9 cellular contexts compared by ENCODE assay signal in the genomic region with DNA sequence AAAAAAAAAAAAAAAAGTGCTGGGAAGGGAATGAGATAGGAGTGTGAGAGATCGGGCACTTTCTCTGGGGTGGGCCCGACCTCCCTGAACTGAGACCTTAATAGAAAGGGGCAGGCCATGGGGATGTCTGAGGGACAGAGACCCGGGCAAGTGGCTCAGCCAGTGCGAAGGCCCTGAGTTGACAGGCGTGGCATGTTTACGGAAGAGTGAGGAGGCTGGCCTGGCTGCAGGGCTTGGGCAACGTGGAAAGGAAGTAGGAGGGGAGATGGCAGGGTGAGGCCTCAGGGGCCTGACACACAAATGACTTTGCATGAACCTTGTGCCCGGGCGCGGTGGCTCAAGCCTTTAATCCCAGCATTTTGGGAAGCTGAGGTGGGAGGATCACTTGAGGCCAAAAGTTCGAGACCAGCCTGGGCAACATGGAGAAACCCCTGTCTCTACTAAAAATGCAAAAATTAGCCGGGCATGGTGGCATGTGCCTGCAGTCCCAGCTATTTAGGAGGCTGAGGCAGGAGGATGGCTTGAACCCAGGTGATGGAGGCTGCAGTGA. TPM values are rescaled to one million over a fixed set of nuclear protein-coding genes. Genes with fewer than 3 reads are reported as not detected.
DNase-seq lines count a peak whose midpoint lies in the region; ATAC-seq, FAIRE-seq and TF ChIP-seq lines count a peak whose summit lies in the region.
"Had no signal": no experiment of that assay in that cellular context is flagged by ENCODE, and none has a peak within 500 bp of the region (broad histone marks: within the 10 kb centered on the region; RNA-seq: fewer than 3 reads in every experiment).

No MANE protein-coding gene starts in this region.

- H3K4me3 ChIP-seq in HepG2 (replicated peaks in 1 of 3; ENCODE audit: insufficient read depth in 1 of 3, low read depth in 2 of 3, low read length in 3 of 3) = no peak overlapping the region; a peak in 1 of 6 replicates
- H3K4me3 ChIP-seq in CD8-positive, alpha-beta T cell (ENCODE audit: low read depth, low read length) = no peak overlapping the region

- TF ChIP-seq CTCF in HepG2 (CRISPR knock-in tag; IDR thresholded peaks at IDR 0.05) = peak; percentile 23; the same call in 1 of the 2 replicates
- TF ChIP-seq CTCF in CD8-positive, alpha-beta T cell (IDR thresholded peaks at IDR 0.05) = no peak

- H3K9me3 Mint-ChIP-seq in activated naive CD8-positive, alpha-beta T cell treated with anti-CD3 and anti-CD28 coated beads, Interleukin-2, amount 10 ng/mL, durations not matched to agents 7 days and 5 days = no peaks in the 10 kb centered on the region
- no peaks in the 10 kb centered on the region for H3K9me3 Mint-ChIP-seq in activated naive CD8-positive, alpha-beta T cell treated with anti-CD3 and anti-CD28 coated beads for 36 hours
- H3K9me3 Mint-ChIP-seq in activated T-helper 17 cell treated with anti-CD3 and anti-CD28 coated beads, Interleukin-2, amount 50 U/mL, for 72 hours = no peaks in the 10 kb centered on the region
- H3K9me3 Mint-ChIP-seq in CD8-positive, alpha-beta T cell = no peaks in the 10 kb centered on the region

- TF ChIP-seq EP300 in HepG2 (IDR thresholded peaks at IDR 0.05; ENCODE audit: low read depth in 2 of 2, low read length in 2 of 2) = peak in 1 of 2 experiments; percentile 71; a peak in 2 of 4 replicates
- TF ChIP-seq EP300 in HepG2 (CRISPR knock-in tag; IDR thresholded peaks at IDR 0.05; ENCODE audit: borderline replicate concordance) = 0 out of 2 replicates have a peak, but pooled peaks have one; percentile 32

- no peaks in the 10 kb centered on the region for H4K20me1 ChIP-seq in HepG2 (ENCODE audit: insufficient read depth, low read length)

- ATAC-seq in activated naive CD8-positive, alpha-beta T cell treated with anti-CD3 and anti-CD28 coated beads, Interleukin-2, amount 10 ng/mL, durations not matched to agents 7 days and 5 days (ENCODE audit: low read depth) = no peak
- ATAC-seq in activated T-helper 17 cell treated with anti-CD3 and anti-CD28 coated beads, Interleukin-2, amount 50 U/mL, for 72 hours (replicated peaks) = peak; percentile 24
- ATAC-seq in HepG2 = peak; percentile 83
- ATAC-seq in CD8-positive, alpha-beta T cell = no peak

- intact Hi-C loops in HepG2 (cut with micrococcal nuclease; ENCODE audit: unreplicated experiment) = no loop called here
- intact Hi-C loops in CD8-positive, alpha-beta T cell (cut with DNase I, micrococcal nuclease) = no loop called here

- WGBS in HepG2 (ENCODE audit: low lambda C conversion rate) = 6% methylated on average over 12 of the region's 12 CpGs

- no peak for DNase-seq in activated naive CD8-positive, alpha-beta T cell treated with anti-CD3 and anti-CD28 coated beads, Interleukin-2, amount 10 ng/mL, durations not matched to agents 7 days and 5 days
- no peak for DNase-seq in activated naive CD8-positive, alpha-beta T cell treated with anti-CD3 and anti-CD28 coated beads for 36 hours
- peak; percentile 88 for DNase-seq in HepG2 (ENCODE audit: low spot score)
- DNase-seq in ureter (ENCODE audit: low spot score) = peak; percentile 74
- no peak for DNase-seq in CD8-positive, alpha-beta T cell
- DNase-seq in H54 (ENCODE audit: insufficient read length, low spot score) = no peak
- no peak for DNase-seq in NCI-H748 treated with DMSO at 0.1 percent for 48 hours (lab: John Stamatoyannopoulos, UW)
- DNase-seq: effector CD4-positive, alpha-beta T cell had no signal

- peaks cover 27% of the 10 kb centered on the region for H3K36me3 Mint-ChIP-seq in activated naive CD8-positive, alpha-beta T cell treated with anti-CD3 and anti-CD28 coated beads, Interleukin-2, amount 10 ng/mL, durations not matched to agents 7 days and 5 days
- H3K36me3 Mint-ChIP-seq in activated naive CD8-positive, alpha-beta T cell treated with anti-CD3 and anti-CD28 coated beads for 36 hours = peaks cover 30% of the 10 kb centered on the region
- peaks cover 96% of the 10 kb centered on the region for H3K36me3 Mint-ChIP-seq in activated T-helper 17 cell treated with anti-CD3 and anti-CD28 coated beads, Interleukin-2, amount 50 U/mL, for 72 hours (ENCODE audit: low read depth)
- H3K36me3 Mint-ChIP-seq in CD8-positive, alpha-beta T cell = peaks cover 70% of the 10 kb centered on the region

- no peak for TF ChIP-seq RAD21 in HepG2 (CRISPR knock-in tag; IDR thresholded peaks at IDR 0.05)

- peak; percentile 78 for FAIRE-seq in HepG2 (lab: Jason Lieb, UNC)
- no peak for FAIRE-seq in H54 (lab: Jason Lieb, UNC)

- in situ Hi-C loops in HepG2 (cut with HindIII; ENCODE audit: extremely low pct_ligation_motif_present, low pct_unique_long_range_greater_than_20kb) = no loop called here

- peak overlapping the region; percentile 42 for H3K4me2 ChIP-seq in HepG2 (ENCODE audit: low read depth, low read length)

- TF ChIP-seq POLR2A in HepG2 (IDR thresholded peaks at IDR 0.05; ENCODE audit: insufficient read depth in 1 of 2, low read depth in 2 of 2, low read length in 2 of 2) (no peak), H54 (IDR thresholded peaks at IDR 0.05; ENCODE audit: low read depth, low read length) (no peak)

- peaks cover 3% of the 10 kb centered on the region for H3K4me1 Mint-ChIP-seq in activated naive CD8-positive, alpha-beta T cell treated with anti-CD3 and anti-CD28 coated beads, Interleukin-2, amount 10 ng/mL, durations not matched to agents 7 days and 5 days
- H3K4me1 Mint-ChIP-seq in activated naive CD8-positive, alpha-beta T cell treated with anti-CD3 and anti-CD28 coated beads for 36 hours = peaks cover 8% of the 10 kb centered on the region
- no peaks in the 10 kb centered on the region for H3K4me1 Mint-ChIP-seq in activated T-helper 17 cell treated with anti-CD3 and anti-CD28 coated beads, Interleukin-2, amount 50 U/mL, for 72 hours
- H3K4me1 Mint-ChIP-seq in CD8-positive, alpha-beta T cell (ENCODE audit: low read depth) = peaks cover 2% of the 10 kb centered on the region

- H3K9ac ChIP-seq in HepG2 (ENCODE audit: insufficient read depth, low read depth, low read length) = no peak overlapping the region

- no TSS peak for BruUV-seq in HepG2 (replicated peaks; lab: Mats Ljungman, UMichigan)

- H2AFZ ChIP-seq in HepG2 (ENCODE audit: low read length) = no peak overlapping the region

- H3K4me1 ChIP-seq in HepG2 (ENCODE audit: insufficient read depth, low read length) = peaks cover 28% of the 10 kb centered on the region
- H3K4me1 ChIP-seq in CD8-positive, alpha-beta T cell (ENCODE audit: insufficient read depth, low read length) = no peaks in the 10 kb centered on the region

- H3K27me3 ChIP-seq in HepG2 (ENCODE audit: control insufficient read depth in 1 of 2, insufficient read depth in 2 of 2, low read length in 2 of 2) = no peaks in the 10 kb centered on the region
- H3K27me3 ChIP-seq in CD8-positive, alpha-beta T cell (ENCODE audit: insufficient read depth, low read length) = no peaks in the 10 kb centered on the region

- no peaks in the 10 kb centered on the region for H3K9me3 ChIP-seq in HepG2 (ENCODE audit: low read length)
- H3K9me3 ChIP-seq in CD8-positive, alpha-beta T cell (ENCODE audit: low read length) = no peaks in the 10 kb centered on the region

- POLR2A ChIA-PET in activated naive CD8-positive, alpha-beta T cell treated with anti-CD3 and anti-CD28 coated beads, Interleukin-2, amount 10 ng/mL, durations not matched to agents 7 days and 5 days (lab: Charles Lee) = interaction anchor here (0.7 kb wide), 1 partner anchor 1438 kb away, joined by 4 read pairs; a partner anchor contains a TSS
- POLR2A ChIA-PET in HepG2 (lab: Yijun Ruan, JAX) = interaction anchor here (1.0 to 2.0 kb wide), 2 partner anchors 11 to 95 kb away, joined by 3 to 18 read pairs; a partner anchor contains a TSS
- POLR2A ChIA-PET in CD8-positive, alpha-beta T cell (lab: Charles Lee) = no interaction called here

- peak overlapping the region; percentile 42 for H3K27ac Mint-ChIP-seq in activated naive CD8-positive, alpha-beta T cell treated with anti-CD3 and anti-CD28 coated beads, Interleukin-2, amount 10 ng/mL, durations not matched to agents 7 days and 5 days
- no peak overlapping the region for H3K27ac Mint-ChIP-seq in activated naive CD8-positive, alpha-beta T cell treated with anti-CD3 and anti-CD28 coated beads for 36 hours
- H3K27ac Mint-ChIP-seq in activated T-helper 17 cell treated with anti-CD3 and anti-CD28 coated beads, Interleukin-2, amount 50 U/mL, for 72 hours = peak overlapping the region; percentile 73
- H3K27ac Mint-ChIP-seq in CD8-positive, alpha-beta T cell = no peak overlapping the region

- no peaks in the 10 kb centered on the region for H3K36me3 ChIP-seq in HepG2 (replicated peaks in 1 of 2; ENCODE audit: control insufficient read depth in 1 of 2, insufficient read depth in 2 of 2, low read length in 2 of 2)
- peaks cover 36% of the 10 kb centered on the region for H3K36me3 ChIP-seq in CD8-positive, alpha-beta T cell (ENCODE audit: insufficient read depth, low read length)

- H3K27ac ChIP-seq in HepG2 (ENCODE audit: extremely low read length, insufficient read depth, low read length) = peak overlapping the region; percentile 65
- H3K27ac ChIP-seq in CD8-positive, alpha-beta T cell (ENCODE audit: low read depth, low read length) = no peak overlapping the region

- H3K79me2 ChIP-seq in HepG2 (ENCODE audit: insufficient read depth, low read length) = no peaks in the 10 kb centered on the region

- H3K4me3 Mint-ChIP-seq in activated naive CD8-positive, alpha-beta T cell treated with anti-CD3 and anti-CD28 coated beads, Interleukin-2, amount 10 ng/mL, durations not matched to agents 7 days and 5 days = no peak overlapping the region
- H3K4me3 Mint-ChIP-seq in activated naive CD8-positive, alpha-beta T cell treated with anti-CD3 and anti-CD28 coated beads for 36 hours = no peak overlapping the region
- H3K4me3 Mint-ChIP-seq in activated T-helper 17 cell treated with anti-CD3 and anti-CD28 coated beads, Interleukin-2, amount 50 U/mL, for 72 hours = no peak overlapping the region
- no peak overlapping the region for H3K4me3 Mint-ChIP-seq in CD8-positive, alpha-beta T cell

- CTCF ChIA-PET in HepG2 (lab: Yijun Ruan, JAX; ENCODE audit: low intra/inter-chr PET ratio, low total read pairs) = interaction anchor here (1.4 kb wide), 1 partner anchor 10 kb away, joined by 4 read pairs; no protein-coding TSS in a partner anchor
- CTCF ChIA-PET in CD8-positive, alpha-beta T cell (lab: Charles Lee) = interaction anchor here (0.7 to 3.6 kb wide), 6 partner anchors 10 to 63 kb away, joined by 3 to 35 read pairs (median 3); no protein-coding TSS in a partner anchor

- H3K27me3 Mint-ChIP-seq in activated naive CD8-positive, alpha-beta T cell treated with anti-CD3 and anti-CD28 coated beads, Interleukin-2, amount 10 ng/mL, durations not matched to agents 7 days and 5 days = no peaks in the 10 kb centered on the region
- H3K27me3 Mint-ChIP-seq in activated naive CD8-positive, alpha-beta T cell treated with anti-CD3 and anti-CD28 coated beads for 36 hours = no peaks in the 10 kb centered on the region
- H3K27me3 Mint-ChIP-seq in activated T-helper 17 cell treated with anti-CD3 and anti-CD28 coated beads, Interleukin-2, amount 50 U/mL, for 72 hours = no peaks in the 10 kb centered on the region
- no peaks in the 10 kb centered on the region for H3K27me3 Mint-ChIP-seq in CD8-positive, alpha-beta T cell (ENCODE audit: low read depth)

RNA-seq across cellular contexts. Expression of a gene that starts 13.9 kb away (rescaled TPM):
- 10 to 100 TPM; 74.2 to 77.9 TPM for total RNA-seq in activated naive CD8-positive, alpha-beta T cell treated with anti-CD3 and anti-CD28 coated beads, Interleukin-2, amount 10 ng/mL, durations not matched to agents 7 days and 5 days
- total RNA-seq in activated naive CD8-positive, alpha-beta T cell treated with anti-CD3 and anti-CD28 coated beads for 36 hours = 10 to 100 TPM; 35.8 to 38.7 TPM
- 10 to 100 TPM; 64.0 to 75.5 TPM for total RNA-seq in activated T-helper 17 cell treated with anti-CD3 and anti-CD28 coated beads, Interleukin-2, amount 50 U/mL, for 72 hours
- total RNA-seq in HepG2 (2016; rRNA removed; fragmentation: Illumina TruSeq; extraction: Trizol) (1.2 and 1.3 TPM in 2 replicates), ureter (4.8 TPM)
- 0.18 and 1.7 TPM in 2 replicates for total RNA-seq in HepG2 (2016; cell fraction: cytosol; rRNA removed; fragmentation: Illumina TruSeq; extraction: Trizol; ENCODE audit: low read depth)
- 0.45 and 2.3 TPM in 2 replicates for total RNA-seq in HepG2 (2016; cell fraction: insoluble cytoplasmic fraction; rRNA removed; fragmentation: Illumina TruSeq; extraction: Trizol)
- 1.4 TPM in 2 replicates for total RNA-seq in HepG2 (2016; cell fraction: membrane; rRNA removed; fragmentation: Illumina TruSeq; extraction: Trizol)
- total RNA-seq in HepG2 (2016; cell fraction: nucleus; rRNA removed; fragmentation: Illumina TruSeq; extraction: Trizol) = 1.6 and 3.1 TPM in 2 replicates
- 2.5 and 3.1 TPM in 2 replicates for polyA plus RNA-seq in HepG2 (2011; rRNA removed)
- polyA plus RNA-seq in HepG2 (2011; cell fraction: cytosol; rRNA removed) = 0.95 and 1.5 TPM in 2 replicates
- polyA plus RNA-seq in HepG2 (2011; cell fraction: nucleus; rRNA removed) = 23.2 and 28.6 TPM in 2 replicates
- 4.3 and 5.3 TPM in 2 replicates for polyA plus RNA-seq in HepG2 (2012)
- polyA plus RNA-seq in HepG2 (2016; cell fraction: cytosol; fragmentation: Illumina TruSeq; extraction: Trizol; ENCODE audit: low read depth) = 0.75 and 1.1 TPM in 2 replicates
- 0.76 and 2.0 TPM in 2 replicates for polyA plus RNA-seq in HepG2 (2016; cell fraction: insoluble cytoplasmic fraction; fragmentation: Illumina TruSeq; extraction: Trizol; ENCODE audit: low read depth)
- 0.88 and 1.4 TPM in 2 replicates for polyA plus RNA-seq in HepG2 (2016; cell fraction: membrane; fragmentation: Illumina TruSeq; extraction: Trizol; ENCODE audit: low read depth)
- 4.8 and 5.1 TPM in 2 replicates for polyA plus RNA-seq in HepG2 (2016; cell fraction: nucleus; fragmentation: Illumina TruSeq; extraction: Trizol; ENCODE audit: insufficient read depth, low read depth)
- polyA minus RNA-seq in HepG2 (2011; rRNA and poly(A)+ RNA removed; ENCODE audit: low replicate concordance) = 1.3 and 16.7 TPM in 2 replicates
- 2.5 and 4.6 TPM in 2 replicates for polyA minus RNA-seq in HepG2 (2011; cell fraction: cytosol; rRNA and poly(A)+ RNA removed)
- polyA minus RNA-seq in HepG2 (2011; cell fraction: nucleus; rRNA and poly(A)+ RNA removed) = 20.1 and 21.3 TPM in 2 replicates
- 10 to 100 TPM; 36.7 to 38.4 TPM for total RNA-seq in CD8-positive, alpha-beta T cell

RNA-seq across cellular contexts. Expression of a gene that starts 29.8 kb away (rescaled TPM):
- total RNA-seq in activated naive CD8-positive, alpha-beta T cell treated with anti-CD3 and anti-CD28 coated beads, Interleukin-2, amount 10 ng/mL, durations not matched to agents 7 days and 5 days = not detected
- total RNA-seq in activated naive CD8-positive, alpha-beta T cell treated with anti-CD3 and anti-CD28 coated beads for 36 hours = not detected
- 1 to 10 TPM in 1 of 2 donors, not detected in 1; 1.2 TPM for total RNA-seq in activated T-helper 17 cell treated with anti-CD3 and anti-CD28 coated beads, Interleukin-2, amount 50 U/mL, for 72 hours
- total RNA-seq in HepG2 (2016; rRNA removed; fragmentation: Illumina TruSeq; extraction: Trizol) (0.48 and 0.86 TPM in 2 replicates), ureter (88.2 TPM)
- 0.18 and 0.40 TPM in 2 replicates for total RNA-seq in HepG2 (2016; cell fraction: cytosol; rRNA removed; fragmentation: Illumina TruSeq; extraction: Trizol; ENCODE audit: low read depth)
- 0.36 and 1.2 TPM in 2 replicates for total RNA-seq in HepG2 (2016; cell fraction: insoluble cytoplasmic fraction; rRNA removed; fragmentation: Illumina TruSeq; extraction: Trizol)
- 0.38 and 0.43 TPM in 2 replicates for total RNA-seq in HepG2 (2016; cell fraction: membrane; rRNA removed; fragmentation: Illumina TruSeq; extraction: Trizol)
- total RNA-seq in HepG2 (2016; cell fraction: nucleus; rRNA removed; fragmentation: Illumina TruSeq; extraction: Trizol) = 1.0 and 1.3 TPM in 2 replicates
- 4.0 and 8.6 TPM in 2 replicates for polyA plus RNA-seq in HepG2 (2011; rRNA removed)
- 4.2 and 6.3 TPM in 2 replicates for polyA plus RNA-seq in HepG2 (2011; cell fraction: cytosol; rRNA removed)
- polyA plus RNA-seq in HepG2 (2011; cell fraction: nucleus; rRNA removed) = 3.5 and 4.5 TPM in 2 replicates
- 9.1 and 10.5 TPM in 2 replicates for polyA plus RNA-seq in HepG2 (2012)
- polyA plus RNA-seq in HepG2 (2016; cell fraction: cytosol; fragmentation: Illumina TruSeq; extraction: Trizol; ENCODE audit: low read depth) = 0.10 and 0.18 TPM in 2 replicates
- polyA plus RNA-seq in HepG2 (2016; cell fraction: insoluble cytoplasmic fraction; fragmentation: Illumina TruSeq; extraction: Trizol; ENCODE audit: low read depth) = 0.61 and 0.62 TPM in 2 replicates
- 0.29 and 0.35 TPM in 2 replicates for polyA plus RNA-seq in HepG2 (2016; cell fraction: membrane; fragmentation: Illumina TruSeq; extraction: Trizol; ENCODE audit: low read depth)
- polyA plus RNA-seq in HepG2 (2016; cell fraction: nucleus; fragmentation: Illumina TruSeq; extraction: Trizol; ENCODE audit: insufficient read depth, low read depth) = 1.8 and 2.3 TPM in 2 replicates
- 2.7 and 11.1 TPM in 2 replicates for polyA minus RNA-seq in HepG2 (2011; rRNA and poly(A)+ RNA removed; ENCODE audit: low replicate concordance)
- 3.0 and 4.7 TPM in 2 replicates for polyA minus RNA-seq in HepG2 (2011; cell fraction: cytosol; rRNA and poly(A)+ RNA removed)
- 1.8 and 3.1 TPM in 2 replicates for polyA minus RNA-seq in HepG2 (2011; cell fraction: nucleus; rRNA and poly(A)+ RNA removed)
- not detected for total RNA-seq in CD8-positive, alpha-beta T cell

RNA-seq across cellular contexts. Expression of a gene that starts 45.9 kb away (rescaled TPM):
- total RNA-seq in activated naive CD8-positive, alpha-beta T cell treated with anti-CD3 and anti-CD28 coated beads, Interleukin-2, amount 10 ng/mL, durations not matched to agents 7 days and 5 days = 10 to 100 TPM; 71.2 to 78.4 TPM
- 10 to 100 TPM; 61.0 to 62.2 TPM for total RNA-seq in activated naive CD8-positive, alpha-beta T cell treated with anti-CD3 and anti-CD28 coated beads for 36 hours
- total RNA-seq in activated T-helper 17 cell treated with anti-CD3 and anti-CD28 coated beads, Interleukin-2, amount 50 U/mL, for 72 hours = 10 to 100 TPM; 74.0 to 83.7 TPM
- total RNA-seq in HepG2 (2016; rRNA removed; fragmentation: Illumina TruSeq; extraction: Trizol) (3.8 and 12.2 TPM in 2 replicates), ureter (61.6 TPM)
- 2.4 and 2.8 TPM in 2 replicates for total RNA-seq in HepG2 (2016; cell fraction: cytosol; rRNA removed; fragmentation: Illumina TruSeq; extraction: Trizol; ENCODE audit: low read depth)
- 6.4 and 9.5 TPM in 2 replicates for total RNA-seq in HepG2 (2016; cell fraction: insoluble cytoplasmic fraction; rRNA removed; fragmentation: Illumina TruSeq; extraction: Trizol)
- total RNA-seq in HepG2 (2016; cell fraction: membrane; rRNA removed; fragmentation: Illumina TruSeq; extraction: Trizol) = 6.3 and 6.5 TPM in 2 replicates
- 6.7 and 10.0 TPM in 2 replicates for total RNA-seq in HepG2 (2016; cell fraction: nucleus; rRNA removed; fragmentation: Illumina TruSeq; extraction: Trizol)
- 7.3 and 8.2 TPM in 2 replicates for polyA plus RNA-seq in HepG2 (2011; rRNA removed)
- 3.3 and 5.6 TPM in 2 replicates for polyA plus RNA-seq in HepG2 (2011; cell fraction: cytosol; rRNA removed)
- 34.8 and 36.5 TPM in 2 replicates for polyA plus RNA-seq in HepG2 (2011; cell fraction: nucleus; rRNA removed)
- polyA plus RNA-seq in HepG2 (2012) = 18.2 and 28.7 TPM in 2 replicates
- 1.0 and 1.3 TPM in 2 replicates for polyA plus RNA-seq in HepG2 (2016; cell fraction: cytosol; fragmentation: Illumina TruSeq; extraction: Trizol; ENCODE audit: low read depth)
- 8.8 and 13.1 TPM in 2 replicates for polyA plus RNA-seq in HepG2 (2016; cell fraction: insoluble cytoplasmic fraction; fragmentation: Illumina TruSeq; extraction: Trizol; ENCODE audit: low read depth)
- polyA plus RNA-seq in HepG2 (2016; cell fraction: membrane; fragmentation: Illumina TruSeq; extraction: Trizol; ENCODE audit: low read depth) = 2.1 and 3.2 TPM in 2 replicates
- polyA plus RNA-seq in HepG2 (2016; cell fraction: nucleus; fragmentation: Illumina TruSeq; extraction: Trizol; ENCODE audit: insufficient read depth, low read depth) = 15.3 and 23.8 TPM in 2 replicates
- 37.6 and 52.5 TPM in 2 replicates for polyA minus RNA-seq in HepG2 (2011; rRNA and poly(A)+ RNA removed; ENCODE audit: low replicate concordance)
- polyA minus RNA-seq in HepG2 (2011; cell fraction: cytosol; rRNA and poly(A)+ RNA removed) = 19.4 and 24.6 TPM in 2 replicates
- polyA minus RNA-seq in HepG2 (2011; cell fraction: nucleus; rRNA and poly(A)+ RNA removed) = 10.9 and 11.4 TPM in 2 replicates
- total RNA-seq in CD8-positive, alpha-beta T cell = 10 to 100 TPM; 28.1 to 29.7 TPM

RNA-seq across cellular contexts. Expression of a gene that starts 56.2 kb away (rescaled TPM):
- total RNA-seq in activated naive CD8-positive, alpha-beta T cell treated with anti-CD3 and anti-CD28 coated beads, Interleukin-2, amount 10 ng/mL, durations not matched to agents 7 days and 5 days = 1 to 10 TPM; 1.6 to 2.9 TPM
- 1 to 10 TPM; 1.7 to 1.8 TPM for total RNA-seq in activated naive CD8-positive, alpha-beta T cell treated with anti-CD3 and anti-CD28 coated beads for 36 hours
- total RNA-seq in activated T-helper 17 cell treated with anti-CD3 and anti-CD28 coated beads, Interleukin-2, amount 50 U/mL, for 72 hours = 1 to 10 TPM; 7.6 to 8.3 TPM
- total RNA-seq in HepG2 (2016; rRNA removed; fragmentation: Illumina TruSeq; extraction: Trizol) = not detected in 2 replicates
- not detected in 2 replicates for total RNA-seq in HepG2 (2016; cell fraction: cytosol; rRNA removed; fragmentation: Illumina TruSeq; extraction: Trizol; ENCODE audit: low read depth)
- not detected in 2 replicates for total RNA-seq in HepG2 (2016; cell fraction: insoluble cytoplasmic fraction; rRNA removed; fragmentation: Illumina TruSeq; extraction: Trizol)
- total RNA-seq in HepG2 (2016; cell fraction: membrane; rRNA removed; fragmentation: Illumina TruSeq; extraction: Trizol) = not detected in 2 replicates
- total RNA-seq in HepG2 (2016; cell fraction: nucleus; rRNA removed; fragmentation: Illumina TruSeq; extraction: Trizol) = not detected in 2 replicates
- polyA plus RNA-seq in HepG2 (2011; rRNA removed) = 0.30 and 0.44 TPM in 2 replicates
- 0.21 TPM in 1 of 2 replicates, not detected in the other for polyA plus RNA-seq in HepG2 (2011; cell fraction: cytosol; rRNA removed)
- 1.2 and 1.5 TPM in 2 replicates for polyA plus RNA-seq in HepG2 (2011; cell fraction: nucleus; rRNA removed)
- 0.23 and 0.35 TPM in 2 replicates for polyA plus RNA-seq in HepG2 (2012)
- polyA plus RNA-seq in HepG2 (2016; cell fraction: cytosol; fragmentation: Illumina TruSeq; extraction: Trizol; ENCODE audit: low read depth) = not detected in 2 replicates
- not detected in 2 replicates for polyA plus RNA-seq in HepG2 (2016; cell fraction: insoluble cytoplasmic fraction; fragmentation: Illumina TruSeq; extraction: Trizol; ENCODE audit: low read depth)
- polyA plus RNA-seq in HepG2 (2016; cell fraction: membrane; fragmentation: Illumina TruSeq; extraction: Trizol; ENCODE audit: low read depth) = not detected in 2 replicates
- polyA plus RNA-seq in HepG2 (2016; cell fraction: nucleus; fragmentation: Illumina TruSeq; extraction: Trizol; ENCODE audit: insufficient read depth, low read depth) = not detected in 2 replicates
- polyA minus RNA-seq in HepG2 (2011; rRNA and poly(A)+ RNA removed; ENCODE audit: low replicate concordance) = 0.88 TPM in 1 of 2 replicates, not detected in the other
- polyA minus RNA-seq in HepG2 (2011; cell fraction: cytosol; rRNA and poly(A)+ RNA removed) = not detected in 2 replicates
- polyA minus RNA-seq in HepG2 (2011; cell fraction: nucleus; rRNA and poly(A)+ RNA removed) = not detected in 2 replicates
- total RNA-seq in ureter = not detected
- total RNA-seq in CD8-positive, alpha-beta T cell = 1 to 10 TPM; 6.1 to 7.6 TPM

Comparison
In these comparisons a context has a peak if more than half of its experiments do, and no peak if none do; other contexts are left out.
1. H3K27ac Mint-ChIP-seq: peak in activated naive CD8-positive, alpha-beta T cell treated with anti-CD3 and anti-CD28 coated beads, Interleukin-2, amount 10 ng/mL, durations not matched to agents 7 days and 5 days (single experiment) and activated T-helper 17 cell treated with anti-CD3 and anti-CD28 coated beads, Interleukin-2, amount 50 U/mL, for 72 hours (single experiment); none in activated naive CD8-positive, alpha-beta T cell treated with anti-CD3 and anti-CD28 coated beads for 36 hours (single experiment) and CD8-positive, alpha-beta T cell (single experiment).
2. ATAC-seq: peak in activated T-helper 17 cell treated with anti-CD3 and anti-CD28 coated beads, Interleukin-2, amount 50 U/mL, for 72 hours (single experiment) and HepG2 (single experiment); none in activated naive CD8-positive, alpha-beta T cell treated with anti-CD3 and anti-CD28 coated beads, Interleukin-2, amount 10 ng/mL, durations not matched to agents 7 days and 5 days (single experiment) and CD8-positive, alpha-beta T cell (single experiment).
3. DNase-seq: peak in HepG2 (single experiment) and ureter (single experiment); none in activated naive CD8-positive, alpha-beta T cell treated with anti-CD3 and anti-CD28 coated beads, Interleukin-2, amount 10 ng/mL, durations not matched to agents 7 days and 5 days (single experiment), activated naive CD8-positive, alpha-beta T cell treated with anti-CD3 and anti-CD28 coated beads for 36 hours (single experiment), CD8-positive, alpha-beta T cell (0 of 7), H54 (single experiment) and NCI-H748 treated with DMSO at 0.1 percent for 48 hours (single experiment).
4. RNA of a gene that starts 29.8 kb away (total RNA-seq): 88.2 TPM in ureter (single experiment); 1.2 TPM in activated T-helper 17 cell treated with anti-CD3 and anti-CD28 coated beads, Interleukin-2, amount 50 U/mL, for 72 hours, 0.18 to 1.3 TPM in HepG2, not detected in activated naive CD8-positive, alpha-beta T cell treated with anti-CD3 and anti-CD28 coated beads, Interleukin-2, amount 10 ng/mL, durations not matched to agents 7 days and 5 days, not detected in activated naive CD8-positive, alpha-beta T cell treated with anti-CD3 and anti-CD28 coated beads for 36 hours and not detected in CD8-positive, alpha-beta T cell; every median in the first group is over 10 times any median in the second.